Comparison of ENCODE assay signal across 8 cellular contexts in the genomic region with DNA sequence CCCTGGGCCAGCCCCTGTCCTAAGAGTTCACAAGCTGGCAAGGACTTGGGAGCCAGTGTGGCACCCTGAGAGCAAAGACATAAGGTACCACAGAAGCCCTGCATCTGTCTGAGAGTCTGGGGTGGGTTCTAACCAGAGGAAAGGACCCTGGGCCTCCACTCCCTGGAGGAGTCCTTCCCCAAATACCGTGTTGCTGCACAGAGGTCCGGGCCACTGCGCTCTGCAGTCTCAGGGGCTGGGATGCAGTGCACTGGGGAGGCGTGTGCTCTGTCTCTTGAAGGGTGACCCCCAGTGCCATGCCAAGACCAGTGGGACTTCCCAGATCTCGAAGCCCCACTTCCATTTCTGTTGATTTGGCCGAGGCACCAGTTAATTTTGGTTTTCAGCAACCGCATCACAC. TPM values are rescaled to one million over a fixed set of nuclear protein-coding genes. Genes with fewer than 3 reads are reported as not detected.
DNase-seq lines count a peak whose midpoint lies in the region; ATAC-seq and TF ChIP-seq lines count a peak whose summit lies in the region.
"Had no signal": no experiment of that assay in that cellular context is flagged by ENCODE, and none has a peak within 500 bp of the region (broad histone marks: within the 10 kb centered on the region; RNA-seq: fewer than 3 reads in every experiment).

No MANE protein-coding gene starts in this region.

- no peak overlapping the region for H3K4me2 ChIP-seq in IMR-90 (ENCODE audit: low read depth, low read length)
- H3K4me2 ChIP-seq in neuronal stem cell (ENCODE audit: insufficient read depth, low read length, poor library complexity, severe bottlenecking): no peak overlapping the region

- H3K4ac ChIP-seq in IMR-90 (ENCODE audit: low read depth, low read length): peak overlapping the region; percentile 96; the same call in 1 of the 2 replicates
- no peak overlapping the region for H3K4ac ChIP-seq in neuronal stem cell (ENCODE audit: low read length)

- H3K27me3 ChIP-seq in IMR-90 (ENCODE audit: control insufficient read depth, insufficient read depth, low read length) (no peaks in the 10 kb centered on the region), neuronal stem cell (ENCODE audit: control insufficient read depth in 3 of 3, insufficient read depth in 3 of 3, low read depth in 1 of 3, low read length in 3 of 3) (no peaks in the 10 kb centered on the region)
- H3K27me3 ChIP-seq: thyroid gland had no signal

- CTCF ChIA-PET in IMR-90 (lab: Yijun Ruan, JAX): interaction anchor here (1.0 to 3.0 kb wide), 2 partner anchors 8 to 46 kb away, joined by 3 to 12 read pairs; no protein-coding TSS in a partner anchor

- TF ChIP-seq RAD21 in IMR-90 (IDR thresholded peaks at IDR 0.05; ENCODE audit: low read length): no peak

- H3K9ac ChIP-seq in IMR-90 (ENCODE audit: low read depth, low read length): peak overlapping the region; percentile 41
- no peak overlapping the region for H3K9ac ChIP-seq in neuronal stem cell (ENCODE audit: low read depth, low read length, poor library complexity)

- peaks cover 42% of the 10 kb centered on the region for H3K4me1 ChIP-seq in IMR-90 (ENCODE audit: control insufficient read depth, insufficient read depth, low read length)
- H3K4me1 ChIP-seq in neuronal stem cell (ENCODE audit: control insufficient read depth in 2 of 2, insufficient read depth in 1 of 2, low read depth in 1 of 2, low read length in 2 of 2): peaks cover 22 to 30% of the 10 kb centered on the region in 2 donors

- H3K23ac ChIP-seq in IMR-90 (ENCODE audit: low read depth, low read length) (peak overlapping the region; percentile 86; the same call in 1 of the 2 replicates), neuronal stem cell (ENCODE audit: low read depth, low read length, poor library complexity) (no peak overlapping the region)

- POLR2A ChIA-PET in IMR-90 (lab: Charles Lee; ENCODE audit: unreplicated experiment): no interaction called here
- POLR2A ChIA-PET in activated naive CD8-positive, alpha-beta T cell treated with anti-CD3 and anti-CD28 coated beads, Interleukin-2, amount 10 ng/mL, durations not matched to agents 7 days and 5 days (lab: Charles Lee): interaction anchor here (1.1 to 4.3 kb wide), 4 partner anchors 8 to 392 kb away, joined by 3 to 26 read pairs (median 20); a partner anchor contains a TSS

- H3K4me1 Mint-ChIP-seq in activated naive CD8-positive, alpha-beta T cell treated with anti-CD3 and anti-CD28 coated beads, Interleukin-2, amount 10 ng/mL, durations not matched to agents 7 days and 5 days: peaks cover 64% of the 10 kb centered on the region

- H3K9me1 ChIP-seq in IMR-90 (ENCODE audit: insufficient read depth, low read length): peaks cover 19% of the 10 kb centered on the region

- H2AK5ac ChIP-seq in IMR-90 (ENCODE audit: low read depth, low read length) (peak overlapping the region; percentile 96; the same call in 1 of the 2 replicates), neuronal stem cell (ENCODE audit: low read depth, low read length) (no peak overlapping the region)

- no peak for TF ChIP-seq POLR2A in IMR-90 (IDR thresholded peaks at IDR 0.05; ENCODE audit: low read depth, low read length)

- DNase-seq in IMR-90 (no peak), neuronal stem cell (ENCODE audit: low spot score) (no peak)
- DNase-seq in activated naive CD8-positive, alpha-beta T cell treated with anti-CD3 and anti-CD28 coated beads, Interleukin-2, amount 10 ng/mL, durations not matched to agents 7 days and 5 days: no peak
- DNase-seq: activated gamma-delta T cell, thyroid gland had no signal

- H3K27me3 Mint-ChIP-seq in activated naive CD8-positive, alpha-beta T cell treated with anti-CD3 and anti-CD28 coated beads, Interleukin-2, amount 10 ng/mL, durations not matched to agents 7 days and 5 days: no peaks in the 10 kb centered on the region

- peak overlapping the region; percentile 89 for H2BK5ac ChIP-seq in IMR-90 (ENCODE audit: low read depth, low read length, poor library complexity, severe bottlenecking)
- H2BK5ac ChIP-seq in neuronal stem cell (ENCODE audit: low read length): no peak overlapping the region

- peak overlapping the region; percentile 91 for H3K14ac ChIP-seq in IMR-90 (replicated peaks; ENCODE audit: low read depth, low read length)
- H3K14ac ChIP-seq in neuronal stem cell (ENCODE audit: low read length): no peak overlapping the region

- no peak overlapping the region for H3K4me3 ChIP-seq in IMR-90 (ENCODE audit: insufficient read depth, low read depth, low read length)
- no peak overlapping the region for H3K4me3 ChIP-seq in neuronal stem cell (ENCODE audit: low read length in 2 of 2)
- H3K4me3 ChIP-seq: thyroid gland had no signal

- intact Hi-C loops in IMR-90 (cut with micrococcal nuclease): no loop called here

- H3K9me3 ChIP-seq in IMR-90 (ENCODE audit: control insufficient read depth, insufficient read depth, low read length): no peaks in the 10 kb centered on the region
- no peaks in the 10 kb centered on the region for H3K9me3 ChIP-seq in neuronal stem cell (replicated peaks in 1 of 2; ENCODE audit: control insufficient read depth in 2 of 2, insufficient read depth in 1 of 2, low read depth in 1 of 2, low read length in 2 of 2)
- H3K9me3 ChIP-seq: thyroid gland had no signal

- H3K36me3 ChIP-seq in IMR-90 (ENCODE audit: control insufficient read depth, insufficient read depth, low read length) (peaks cover 15% of the 10 kb centered on the region; the same call in 1 of the 2 replicates), neuronal stem cell (replicated peaks in 1 of 2; ENCODE audit: control insufficient read depth in 2 of 2, insufficient read depth in 2 of 2, low read length in 2 of 2) (peaks cover 10 to 30% of the 10 kb centered on the region in 2 donors)

- dilution Hi-C loops in IMR-90 (cut with HindIII; ENCODE audit: low sequenced_read_pairs, unreplicated experiment): no loop called here

- H3K36me3 Mint-ChIP-seq in activated naive CD8-positive, alpha-beta T cell treated with anti-CD3 and anti-CD28 coated beads, Interleukin-2, amount 10 ng/mL, durations not matched to agents 7 days and 5 days: peaks cover 7% of the 10 kb centered on the region

- H3K27ac ChIP-seq in IMR-90 (ENCODE audit: insufficient read depth, low read length) (peak overlapping the region; percentile 97), neuronal stem cell (replicated peaks; ENCODE audit: low read length) (no peak overlapping the region)

- peak overlapping the region; percentile 42 for H4K5ac ChIP-seq in IMR-90 (ENCODE audit: low read depth, low read length)

- H3K56ac ChIP-seq in IMR-90 (ENCODE audit: extremely low read depth, insufficient read depth, low read length): no peak overlapping the region

- WGBS in IMR-90 (ENCODE audit: extremely low coverage in 2 of 2, insufficient read length in 1 of 2), 2 experiments: no CpG with 5 or more reads among the region's 7 CpGs
- WGBS in neuronal stem cell (ENCODE audit: extremely low coverage in 2 of 2, insufficient read length in 2 of 2, insufficient replicate concordance in 1 of 2), 2 donors: no CpG with 5 or more reads among the region's 7 CpGs

- BruUV-seq in IMR-90 (replicated peaks; lab: Mats Ljungman, UMichigan): no TSS peak

- peak overlapping the region; percentile 97 for H2AK9ac ChIP-seq in IMR-90 (replicated peaks; ENCODE audit: low read depth, low read length, poor library complexity)

- no peaks in the 10 kb centered on the region for H4K20me1 ChIP-seq in IMR-90 (ENCODE audit: insufficient read depth, low read length)

- in situ Hi-C loops in IMR-90 (cut with MboI; ENCODE audit: low sequenced_read_pairs): no loop called here

- H2AFZ ChIP-seq in IMR-90 (replicated peaks; ENCODE audit: low read length, poor library complexity) (no peak overlapping the region), neuronal stem cell (ENCODE audit: low read length) (no peak overlapping the region)

- ATAC-seq in IMR-90 (ENCODE audit: low read depth): no peak
- ATAC-seq in activated naive CD8-positive, alpha-beta T cell treated with anti-CD3 and anti-CD28 coated beads, Interleukin-2, amount 10 ng/mL, durations not matched to agents 7 days and 5 days (ENCODE audit: low read depth): no peak
- no peak for ATAC-seq in HG02884 (IDR thresholded peaks at IDR 0.05; ENCODE audit: unreplicated experiment)
- ATAC-seq in HG02885 (IDR thresholded peaks at IDR 0.05; ENCODE audit: poor library complexity, unreplicated experiment): no peak
- ATAC-seq in GM18511 (IDR thresholded peaks at IDR 0.05; ENCODE audit: unreplicated experiment): no peak

- no peak for TF ChIP-seq CTCF in IMR-90 (conservative IDR thresholded peaks at IDR 0.05; ENCODE audit: low read depth, low read length)

- H4K8ac ChIP-seq in IMR-90 (ENCODE audit: low read depth in 2 of 2, low read length in 2 of 2) (peak overlapping the region; percentile 84 to 99; a peak in 2 of 4 replicates), neuronal stem cell (ENCODE audit: low read depth, low read length) (no peak overlapping the region)

- H4K91ac ChIP-seq in IMR-90 (ENCODE audit: insufficient read depth, low read depth, low read length) (peak overlapping the region; percentile 75; the same call in 1 of the 2 replicates), neuronal stem cell (ENCODE audit: low read depth, low read length, poor library complexity) (no peak overlapping the region)

- H3K9me3 Mint-ChIP-seq in activated naive CD8-positive, alpha-beta T cell treated with anti-CD3 and anti-CD28 coated beads, Interleukin-2, amount 10 ng/mL, durations not matched to agents 7 days and 5 days: no peaks in the 10 kb centered on the region

- H3K4me3 Mint-ChIP-seq in activated naive CD8-positive, alpha-beta T cell treated with anti-CD3 and anti-CD28 coated beads, Interleukin-2, amount 10 ng/mL, durations not matched to agents 7 days and 5 days: peak overlapping the region; percentile 82

- no peak overlapping the region for H2BK12ac ChIP-seq in neuronal stem cell (ENCODE audit: low read length)

- peak overlapping the region; percentile 99 for H3K27ac Mint-ChIP-seq in activated naive CD8-positive, alpha-beta T cell treated with anti-CD3 and anti-CD28 coated beads, Interleukin-2, amount 10 ng/mL, durations not matched to agents 7 days and 5 days

- H3K18ac ChIP-seq in IMR-90 (ENCODE audit: low read depth, low read length) (peak overlapping the region; percentile 35), neuronal stem cell (ENCODE audit: low read length) (no peak overlapping the region)

- H2BK120ac ChIP-seq in IMR-90 (ENCODE audit: low read depth, low read length) (peak overlapping the region; percentile 89; the same call in 1 of the 2 replicates), neuronal stem cell (ENCODE audit: low read depth, low read length) (no peak overlapping the region)

- H2BK20ac ChIP-seq in IMR-90 (ENCODE audit: low read depth, low read length): no peak overlapping the region

- H3K79me1 ChIP-seq in IMR-90 (ENCODE audit: low read depth in 1 of 2, low read length in 2 of 2) (peaks cover 0 to 57% of the 10 kb centered on the region in 2 experiments; a peak in 3 of 4 replicates), neuronal stem cell (ENCODE audit: low read depth, low read length) (no peaks in the 10 kb centered on the region)

- H2BK15ac ChIP-seq in IMR-90 (ENCODE audit: low read depth, low read length) (peak overlapping the region; percentile 86; the same call in 1 of the 3 replicates), neuronal stem cell (ENCODE audit: low read length) (peak overlapping the region; percentile 39)

RNA-seq across cellular contexts. Expression of a gene that starts 4.3 kb away (rescaled TPM):
- total RNA-seq in IMR-90 (2012; rRNA removed): 8.8 and 10.8 TPM in 2 replicates
- polyA plus RNA-seq in IMR-90 (2012; rRNA removed): 30.0 and 33.3 TPM in 2 replicates
- 11.6 and 27.3 TPM in 2 replicates for polyA plus RNA-seq in IMR-90 (2012; cell fraction: cytosol; rRNA removed)
- 67.7 and 113 TPM in 2 replicates for polyA plus RNA-seq in IMR-90 (2012; cell fraction: nucleus; rRNA removed; ENCODE audit: low replicate concordance)
- total RNA-seq in activated naive CD8-positive, alpha-beta T cell treated with anti-CD3 and anti-CD28 coated beads, Interleukin-2, amount 10 ng/mL, durations not matched to agents 7 days and 5 days: 100 to 1,000 TPM; 157 to 169 TPM
- 14.6 TPM for polyA plus RNA-seq in neuronal stem cell (2013, experiment 1 of 2)
- polyA plus RNA-seq in neuronal stem cell (2013, experiment 2 of 2): 14.3 TPM

RNA-seq across cellular contexts. Expression of a gene that starts 23.4 kb away (rescaled TPM):
- total RNA-seq in IMR-90 (2012; rRNA removed): 5.4 and 5.6 TPM in 2 replicates
- 24.1 and 26.5 TPM in 2 replicates for polyA plus RNA-seq in IMR-90 (2012; rRNA removed)
- 17.9 and 18.9 TPM in 2 replicates for polyA plus RNA-seq in IMR-90 (2012; cell fraction: cytosol; rRNA removed)
- polyA plus RNA-seq in IMR-90 (2012; cell fraction: nucleus; rRNA removed; ENCODE audit: low replicate concordance): 4.8 and 10.9 TPM in 2 replicates
- 10 to 100 TPM; 16.4 to 16.6 TPM for total RNA-seq in activated naive CD8-positive, alpha-beta T cell treated with anti-CD3 and anti-CD28 coated beads, Interleukin-2, amount 10 ng/mL, durations not matched to agents 7 days and 5 days
- polyA plus RNA-seq in neuronal stem cell (2013, experiment 1 of 2): 46.4 TPM
- 44.0 TPM for polyA plus RNA-seq in neuronal stem cell (2013, experiment 2 of 2)

RNA-seq across cellular contexts. Expression of a gene that starts 26.5 kb away (rescaled TPM):
- total RNA-seq in IMR-90 (2012; rRNA removed): 17.2 and 19.7 TPM in 2 replicates
- polyA plus RNA-seq in IMR-90 (2012; rRNA removed): 48.5 and 50.4 TPM in 2 replicates
- 17.9 and 26.5 TPM in 2 replicates for polyA plus RNA-seq in IMR-90 (2012; cell fraction: cytosol; rRNA removed)
- polyA plus RNA-seq in IMR-90 (2012; cell fraction: nucleus; rRNA removed; ENCODE audit: low replicate concordance): 243 and 309 TPM in 2 replicates
- total RNA-seq in activated naive CD8-positive, alpha-beta T cell treated with anti-CD3 and anti-CD28 coated beads, Interleukin-2, amount 10 ng/mL, durations not matched to agents 7 days and 5 days: 10 to 100 TPM; 75.3 to 79.5 TPM
- 32.1 TPM for polyA plus RNA-seq in neuronal stem cell (2013, experiment 1 of 2)
- 31.4 TPM for polyA plus RNA-seq in neuronal stem cell (2013, experiment 2 of 2)

RNA-seq across cellular contexts. Expression of a gene that starts 40.3 kb away (rescaled TPM):
- total RNA-seq in IMR-90 (2012; rRNA removed): 9,081 and 15,383 TPM in 2 replicates
- polyA plus RNA-seq in IMR-90 (2012; rRNA removed): 11,896 and 18,749 TPM in 2 replicates
- 53,551 and 65,152 TPM in 2 replicates for polyA plus RNA-seq in IMR-90 (2012; cell fraction: cytosol; rRNA removed)
- polyA plus RNA-seq in IMR-90 (2012; cell fraction: nucleus; rRNA removed; ENCODE audit: low replicate concordance): 5,542 and 13,774 TPM in 2 replicates
- 1,000 to 10,000 TPM; 1,082 to 1,187 TPM for total RNA-seq in activated naive CD8-positive, alpha-beta T cell treated with anti-CD3 and anti-CD28 coated beads, Interleukin-2, amount 10 ng/mL, durations not matched to agents 7 days and 5 days
- polyA plus RNA-seq in neuronal stem cell (2013, experiment 1 of 2): 41.9 TPM
- 44.2 TPM for polyA plus RNA-seq in neuronal stem cell (2013, experiment 2 of 2)

RNA-seq across cellular contexts. Expression of a gene that starts 51.0 kb away (rescaled TPM):
- 16.0 and 29.7 TPM in 2 replicates for total RNA-seq in IMR-90 (2012; rRNA removed)
- 25.6 and 25.7 TPM in 2 replicates for polyA plus RNA-seq in IMR-90 (2012; rRNA removed)
- 23.2 and 28.5 TPM in 2 replicates for polyA plus RNA-seq in IMR-90 (2012; cell fraction: cytosol; rRNA removed)
- polyA plus RNA-seq in IMR-90 (2012; cell fraction: nucleus; rRNA removed; ENCODE audit: low replicate concordance): 44.8 and 73.3 TPM in 2 replicates
- total RNA-seq in activated naive CD8-positive, alpha-beta T cell treated with anti-CD3 and anti-CD28 coated beads, Interleukin-2, amount 10 ng/mL, durations not matched to agents 7 days and 5 days: 10 to 100 TPM; 42.8 to 50.4 TPM
- polyA plus RNA-seq in neuronal stem cell (2013, experiment 1 of 2): 22.6 TPM
- polyA plus RNA-seq in neuronal stem cell (2013, experiment 2 of 2): 19.5 TPM

Comparison
In these comparisons a context has a peak if more than half of its experiments do, and no peak if none do; other contexts are left out.
1. RNA of a gene that starts 4.3 kb away (total RNA-seq): 157 to 169 TPM in activated naive CD8-positive, alpha-beta T cell treated with anti-CD3 and anti-CD28 coated beads, Interleukin-2, amount 10 ng/mL, durations not matched to agents 7 days and 5 days; 8.8 to 10.8 TPM in IMR-90; every median in the first group is over 10 times any median in the second.